ENCODE assay signal across 9 cellular contexts in genomic region chr16:10738231-10739077, GRCh38. TPM values are rescaled to one million over a fixed set of nuclear protein-coding genes. Genes with fewer than 3 reads are reported as not detected.
DNase-seq lines count a peak whose midpoint lies in the region; ATAC-seq and TF ChIP-seq lines count a peak whose summit lies in the region.
"Had no signal": no experiment of that assay in that cellular context is flagged by ENCODE, and none has a peak within 500 bp of the region (broad histone marks: within the 10 kb centered on the region; RNA-seq: fewer than 3 reads in every experiment).

No MANE protein-coding gene starts in this region.

- no peaks in the 10 kb centered on the region for H4K20me1 ChIP-seq in PC-3 (ENCODE audit: low read length)

- POLR2A ChIA-PET in PC-3 (lab: Charles Lee; ENCODE audit: unreplicated experiment) = no interaction called here

- no peaks in the 10 kb centered on the region for H3K9me2 ChIP-seq in PC-3 (replicated peaks; ENCODE audit: low read length)

- H3K9ac ChIP-seq in PC-3 (ENCODE audit: low read length) = no peak overlapping the region

- H3K36me3 ChIP-seq in PC-3 (ENCODE audit: low read depth, low read length) (no peaks in the 10 kb centered on the region), adrenal gland (replicated peaks in 1 of 2) (no peaks in the 10 kb centered on the region)

- BruUV-seq in PC-3 (replicated peaks; lab: Mats Ljungman, UMichigan) = no TSS peak

- ATAC-seq in HG02938 (IDR thresholded peaks at IDR 0.05; ENCODE audit: unreplicated experiment) = peak; percentile 67
- peak; percentile 37 for ATAC-seq in PC-3

- intact Hi-C loops in PC-3 (cut with micrococcal nuclease) = loop anchor here (5.0 kb wide), 2 partner anchors 179 to 421 kb away; no protein-coding TSS in a partner anchor
- intact Hi-C loops in adrenal gland (cut with DNase I) = loop anchor here (5.0 to 10.0 kb wide), 2 partner anchors 216 to 484 kb away; no protein-coding TSS in a partner anchor

- TF ChIP-seq POLR2A in adrenal gland (IDR thresholded peaks at IDR 0.05) = peak in 1 of 2 donors; percentile 8

- TF ChIP-seq CTCF in PC-3 (conservative IDR thresholded peaks at IDR 0.05; ENCODE audit: low read depth, low read length) = no peak
- no peak for TF ChIP-seq CTCF in adrenal gland (IDR thresholded peaks at IDR 0.05)

- no peaks in the 10 kb centered on the region for H3K9me3 ChIP-seq in PC-3 (ENCODE audit: low read length)
- no peaks in the 10 kb centered on the region for H3K9me3 ChIP-seq in adrenal gland (replicated peaks in 1 of 3)

- WGBS in adrenal gland, 4 donors = 29 to 33% (median 32%) methylated on average over 12 of the region's 12 CpGs

- peaks cover 17% of the 10 kb centered on the region for H3K4me1 ChIP-seq in PC-3 (ENCODE audit: insufficient read depth, low read length)
- H3K4me1 ChIP-seq in adrenal gland (replicated peaks in 1 of 2) = peaks cover 21 to 26% of the 10 kb centered on the region in 2 donors

- H3K27me3 ChIP-seq in PC-3 (ENCODE audit: low read length) = no peaks in the 10 kb centered on the region
- H3K27me3 ChIP-seq in adrenal gland = no peaks in the 10 kb centered on the region

- no peak overlapping the region for H3K4me3 ChIP-seq in PC-3 (ENCODE audit: low read length)
- no peak overlapping the region for H3K4me3 ChIP-seq in adrenal gland

- DNase-seq in activated CD8-positive, alpha-beta memory T cell treated with anti-CD3 and anti-CD28 coated beads for 24 hours = peak; percentile 67
- no peak for DNase-seq in activated CD8-positive, alpha-beta memory T cell treated with anti-CD3 and anti-CD28 coated beads, Interleukin-2, amount 50 U/mL, for 4 hours
- DNase-seq in PC-3 = peak; percentile 77
- DNase-seq in adrenal gland = peak; percentile 76 to 96 (median 92)
- DNase-seq in hippocampal formation (lab: John Stamatoyannopoulos, UW) = peak; percentile 74 to 76
- peak; percentile 40 for DNase-seq in stimulated activated CD4-positive, alpha-beta T cell treated with anti-CD3 and anti-CD28 coated beads, Interleukin-4, amount 100 ng/mL, for 1 hour
- no peak for DNase-seq in NCI-H1930 (lab: John Stamatoyannopoulos, UW)

- no peaks in the 10 kb centered on the region for H3K79me2 ChIP-seq in PC-3 (ENCODE audit: low read length)

- CTCF ChIA-PET in PC-3 (lab: Charles Lee) = interaction anchor here (1.0 kb wide), 1 partner anchor 225 kb away, joined by 12 read pairs; no protein-coding TSS in a partner anchor

- H2AFZ ChIP-seq in PC-3 (ENCODE audit: low read length) = no peak overlapping the region

- H3K4me2 ChIP-seq in PC-3 (ENCODE audit: low read length) = peak overlapping the region; percentile 41

- H3K27ac ChIP-seq in PC-3 (ENCODE audit: low read length) (peak overlapping the region; percentile 75), adrenal gland (peak overlapping the region in 4 of 5 donors; percentile 65 to 88 (median 81))

- no peaks in the 10 kb centered on the region for H3F3A ChIP-seq in PC-3 (ENCODE audit: low read length, unreplicated experiment)

RNA-seq across cellular contexts. Expression of gene NUBP1, which starts 5.2 kb away (rescaled TPM):
- total RNA-seq in PC-3 (2014; rRNA removed) (34.3 and 49.3 TPM in 2 replicates), adrenal gland (10 to 100 TPM; 22.5 to 75.1 (median 53.8) TPM)
- 10 to 100 TPM; 65.4 to 91.8 (median 87.0) TPM for polyA plus RNA-seq in adrenal gland

RNA-seq across cellular contexts. Expression of gene TEKT5, which starts 43.7 kb away (rescaled TPM):
- total RNA-seq in PC-3 (2014; rRNA removed) (not detected in 2 replicates), adrenal gland (under 1 TPM in 1 of 8 donors, not detected in 7; 0.36 TPM)
- under 1 TPM in 2 of 3 donors, not detected in 1; 0.34 to 0.88 TPM for polyA plus RNA-seq in adrenal gland
- total RNA-seq: CD8-positive, alpha-beta memory T cell had no signal
- polyA plus RNA-seq: CD8-positive, alpha-beta memory T cell had no signal

Comparison
In these comparisons a context has a peak if more than half of its experiments do, and no peak if none do; other contexts are left out.
1. DNase-seq: peak in activated CD8-positive, alpha-beta memory T cell treated with anti-CD3 and anti-CD28 coated beads for 24 hours (single experiment), PC-3 (single experiment), adrenal gland (7 of 7), hippocampal formation (2 of 2) and stimulated activated CD4-positive, alpha-beta T cell treated with anti-CD3 and anti-CD28 coated beads, Interleukin-4, amount 100 ng/mL, for 1 hour (single experiment); none in activated CD8-positive, alpha-beta memory T cell treated with anti-CD3 and anti-CD28 coated beads, Interleukin-2, amount 50 U/mL, for 4 hours (single experiment) and NCI-H1930 (0 of 2).